ENCODE assay signal across 8 cellular contexts in genomic region chr3:118782755-118783202, GRCh38.
DNase-seq lines count a peak whose midpoint lies in the region; ATAC-seq lines count a peak whose summit lies in the region.
"Had no signal": no experiment of that assay in that cellular context is flagged by ENCODE, and none has a peak within 500 bp of the region (broad histone marks: within the 10 kb centered on the region; RNA-seq: fewer than 3 reads in every experiment).

No MANE protein-coding gene starts in this region.

- H3K9me3 Mint-ChIP-seq in stimulated activated naive B cell treated with anti-CD40 and anti-IgM and Interleukin-4, amounts not matched to agents 10 μg/mL and 1 μg/mL and 100 μg/mL, for 72 hours: peaks cover 0 to 3% of the 10 kb centered on the region in 2 donors

- H3K4me3 Mint-ChIP-seq in stimulated activated naive B cell treated with anti-CD40 and anti-IgM and Interleukin-4, amounts not matched to agents 10 μg/mL and 1 μg/mL and 100 μg/mL, for 72 hours: no peak overlapping the region

- peaks cover 6 to 14% of the 10 kb centered on the region in 2 donors for H3K27me3 Mint-ChIP-seq in stimulated activated naive B cell treated with anti-CD40 and anti-IgM and Interleukin-4, amounts not matched to agents 10 μg/mL and 1 μg/mL and 100 μg/mL, for 72 hours

- peak; percentile 98 for ATAC-seq in HG02759 (IDR thresholded peaks at IDR 0.05; ENCODE audit: unreplicated experiment)
- ATAC-seq in stimulated activated naive B cell treated with anti-CD40 and anti-IgM and Interleukin-4, amounts not matched to agents 10 μg/mL and 1 μg/mL and 100 μg/mL, for 72 hours (replicated peaks): peak; percentile 62 to 84

- H3K4me1 Mint-ChIP-seq in stimulated activated naive B cell treated with anti-CD40 and anti-IgM and Interleukin-4, amounts not matched to agents 10 μg/mL and 1 μg/mL and 100 μg/mL, for 72 hours: no peaks in the 10 kb centered on the region

- DNase-seq in GM19238 (ENCODE audit: insufficient read length, low spot score) (peak; percentile 11), HT1080 (ENCODE audit: low read depth) (peak; percentile 76), inferior parietal cortex (ENCODE audit: extremely low spot score) (no peak), activated gamma-delta T cell treated with Interleukin-2 at 50 U/mL for 16 hours (no peak), NK-92 (lab: John Stamatoyannopoulos, UW; ENCODE audit: unreplicated experiment) (no peak)
- no peak for DNase-seq in stimulated activated naive B cell treated with anti-CD40 and anti-IgM and Interleukin-4, amounts not matched to agents 10 μg/mL and 1 μg/mL and 100 μg/mL, for 72 hours
- DNase-seq: NCI-H69 had no signal

- no peak overlapping the region for H3K27ac Mint-ChIP-seq in stimulated activated naive B cell treated with anti-CD40 and anti-IgM and Interleukin-4, amounts not matched to agents 10 μg/mL and 1 μg/mL and 100 μg/mL, for 72 hours

- H3K36me3 Mint-ChIP-seq in stimulated activated naive B cell treated with anti-CD40 and anti-IgM and Interleukin-4, amounts not matched to agents 10 μg/mL and 1 μg/mL and 100 μg/mL, for 72 hours: no peaks in the 10 kb centered on the region

Comparison
In these comparisons a context has a peak if more than half of its experiments do, and no peak if none do; other contexts are left out.
1. DNase-seq: peak in GM19238 (single experiment) and HT1080 (single experiment); none in stimulated activated naive B cell treated with anti-CD40 and anti-IgM and Interleukin-4, amounts not matched to agents 10 μg/mL and 1 μg/mL and 100 μg/mL, for 72 hours (single experiment), inferior parietal cortex (single experiment), activated gamma-delta T cell treated with Interleukin-2 at 50 U/mL for 16 hours (single experiment) and NK-92 (single experiment).